ENCODE assay signal across 15 cellular contexts in the genomic region with DNA sequence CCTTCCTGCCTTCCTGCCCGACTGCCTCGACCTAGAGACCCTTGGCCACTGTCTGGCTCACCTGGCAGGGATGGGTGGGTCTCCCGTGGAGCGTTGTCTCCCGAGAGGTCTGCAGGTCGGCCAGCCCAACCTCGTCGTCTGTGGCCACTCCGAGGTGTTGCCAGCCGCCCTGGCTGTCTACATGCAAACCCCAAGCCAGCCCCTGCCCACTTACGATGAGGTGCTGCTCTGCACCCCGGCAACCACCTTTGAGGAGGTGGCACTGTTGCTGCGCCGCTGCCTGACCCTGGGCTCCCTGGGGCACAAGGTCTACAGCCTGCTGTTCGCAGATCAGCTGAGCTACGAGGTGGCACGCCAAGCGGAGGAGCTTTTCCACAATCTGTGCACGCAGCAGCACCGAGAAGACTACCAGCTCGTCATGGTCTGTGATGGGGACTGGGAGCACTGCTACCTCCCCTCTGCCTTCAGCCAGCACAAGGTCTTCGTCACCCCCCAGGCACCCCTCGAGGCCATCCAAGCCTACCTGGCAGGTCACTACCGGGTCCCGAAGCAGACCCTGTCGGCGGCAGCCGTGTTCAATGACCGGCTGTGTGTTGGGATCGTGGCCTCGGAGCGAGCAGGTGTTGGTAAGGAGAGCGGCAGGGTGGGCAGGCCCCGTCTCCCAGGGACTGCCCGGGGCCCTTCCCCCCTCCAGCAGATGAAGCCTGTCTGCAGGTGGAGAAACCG.
"Had no signal": no experiment of that assay in that cellular context is flagged by ENCODE, and none has a peak within 500 bp of the region (broad histone marks: within the 10 kb centered on the region; RNA-seq: fewer than 3 reads in every experiment).

No MANE protein-coding gene starts in this region.

- H3K9me3 Mint-ChIP-seq: activated naive CD4-positive, alpha-beta T cell treated with anti-CD3 and anti-CD28 coated beads for 36 hours; activated T-helper 1 cell treated with anti-CD3 and anti-CD28 coated beads, Interleukin-12 subunit alpha, Interleukin-12 subunit beta, Interleukin-2, Interleukin-4 antibody, amounts not matched to agents 30 ng/mL and 10 ng/mL and 1 ng/mL, durations not matched to agents 14 hours and 24 hours and 36 hours; memory B cell; naive thymus-derived CD4-positive, alpha-beta T cell; T-cell had no signal

- H3K4me1 ChIP-seq: left ventricle myocardium inferior, parathyroid adenoma had no signal

- H3K27me3 ChIP-seq: cardiac muscle cell had no signal

- H3K27ac Mint-ChIP-seq: activated naive CD4-positive, alpha-beta T cell treated with anti-CD3 and anti-CD28 coated beads for 36 hours; activated T-helper 1 cell treated with anti-CD3 and anti-CD28 coated beads, Interleukin-12 subunit alpha, Interleukin-12 subunit beta, Interleukin-2, Interleukin-4 antibody, amounts not matched to agents 30 ng/mL and 10 ng/mL and 1 ng/mL, durations not matched to agents 14 hours and 24 hours and 36 hours; memory B cell; T-cell had no signal

- H3K4me1 Mint-ChIP-seq: memory B cell had no signal

- ATAC-seq: esophagus mucosa had no signal

- H3K4me3 Mint-ChIP-seq: activated naive CD4-positive, alpha-beta T cell treated with anti-CD3 and anti-CD28 coated beads for 36 hours; activated T-helper 1 cell treated with anti-CD3 and anti-CD28 coated beads, Interleukin-12 subunit alpha, Interleukin-12 subunit beta, Interleukin-2, Interleukin-4 antibody, amounts not matched to agents 30 ng/mL and 10 ng/mL and 1 ng/mL, durations not matched to agents 14 hours and 24 hours and 36 hours; memory B cell; naive thymus-derived CD4-positive, alpha-beta T cell; T-cell had no signal

- H3K27ac ChIP-seq: cardiac muscle cell, left ventricle myocardium inferior, parathyroid adenoma had no signal

- H3K27me3 Mint-ChIP-seq: memory B cell; naive thymus-derived CD4-positive, alpha-beta T cell; T-cell had no signal

- DNase-seq: activated CD4-positive, alpha-beta T cell treated with anti-CD3 and anti-CD28 coated beads, Interleukin-2, amount 50 U/mL, for 1 hour; activated naive CD4-positive, alpha-beta T cell treated with anti-CD3 and anti-CD28 coated beads for 36 hours; islet precursor cell; left ventricle myocardium inferior; naive thymus-derived CD4-positive, alpha-beta T cell; stimulated activated CD4-positive, alpha-beta T cell treated with anti-CD3 and anti-CD28 coated beads, Interleukin-15, amount 100 ng/mL, for 24 hours; stimulated activated CD4-positive, alpha-beta T cell treated with anti-CD3 and anti-CD28 coated beads, Interleukin-4, amount 100 ng/mL, for 24 hours; T-cell; T-helper 9 cell had no signal

- H3K4me3 ChIP-seq: cardiac muscle cell, left ventricle myocardium inferior, mucosa of descending colon had no signal

- H3K9me3 ChIP-seq: left ventricle myocardium inferior, mucosa of descending colon had no signal
